In genomic region chr20:48094196-48094749, GRCh38 we compare ENCODE assay signal across 28 cellular contexts.
"Had no signal": no experiment of that assay in that cellular context is flagged by ENCODE, and none has a peak within 500 bp of the region (broad histone marks: within the 10 kb centered on the region; RNA-seq: fewer than 3 reads in every experiment).

No MANE protein-coding gene starts in this region.

- ATAC-seq: naive thymus-derived CD4-positive, alpha-beta T cell; natural killer cell; psoas muscle; right cardiac atrium; right lobe of liver; stimulated activated memory B cell treated with anti-CD40 and anti-IgM and Interleukin-4, amounts not matched to agents 10 μg/mL and 1 μg/mL and 100 μg/mL, for 72 hours; stimulated activated naive CD8-positive, alpha-beta T cell treated with anti-CD3 and anti-CD28 coated beads, Interleukin-15, amount 100 ng/mL, for 72 hours; stimulated activated naive CD8-positive, alpha-beta T cell treated with anti-CD3 and anti-CD28 coated beads, Interleukin-15, Interleukin-2, amounts not matched to agents 100 U/mL and 50 U/mL, for 24 hours had no signal

- H2AFZ ChIP-seq: neural progenitor cell, parathyroid adenoma had no signal

- DNase-seq: naive thymus-derived CD4-positive, alpha-beta T cell; natural killer cell; occipital lobe; ovary; posterior cingulate gyrus; psoas muscle; right cardiac atrium; right lobe of liver; sigmoid colon; small intestine; stimulated activated CD4-positive, alpha-beta T cell treated with anti-CD3 and anti-CD28 coated beads, Interleukin-15, amount 100 ng/mL, for 24 hours; stimulated activated CD4-positive, alpha-beta T cell treated with anti-CD3 and anti-CD28 coated beads, Interleukin-4, amount 100 ng/mL, for 1 hour; stimulated activated CD4-positive, alpha-beta T cell treated with anti-CD3 and anti-CD28 coated beads, Interleukin-4, amount 100 ng/mL, for 4 hours; stimulated activated CD8-positive, alpha-beta memory T cell treated with anti-CD3 and anti-CD28 coated beads, Interleukin-4, amount 100 ng/mL, for 48 hours; stimulated activated naive CD4-positive, alpha-beta T cell; stimulated activated naive CD8-positive, alpha-beta T cell treated with anti-CD3 and anti-CD28 coated beads, Interleukin-15, amount 100 ng/mL, for 72 hours; stimulated activated naive CD8-positive, alpha-beta T cell treated with anti-CD3 and anti-CD28 coated beads, Interleukin-15, Interleukin-2, amounts not matched to agents 100 U/mL and 50 U/mL, for 24 hours; substantia nigra; thyroid gland; trophoblast cell; upper lobe of left lung; uterus had no signal

- H3K27me3 ChIP-seq: neural progenitor cell, ovary, right lobe of liver, thyroid gland, tibial nerve, upper lobe of left lung, uterus had no signal

- H3K4me1 ChIP-seq: parathyroid adenoma, psoas muscle, right lobe of liver, sigmoid colon, suprapubic skin, thyroid gland, tibial nerve, upper lobe of left lung, uterus had no signal

- H3K79me2 ChIP-seq: parathyroid adenoma had no signal

- H3K4me2 ChIP-seq: neural progenitor cell had no signal

- H3K4me3 ChIP-seq: neural progenitor cell, ovary, psoas muscle, right lobe of liver, sigmoid colon, suprapubic skin, thoracic aorta, thyroid gland, tibial nerve, upper lobe of left lung, uterus had no signal

- H3K27ac ChIP-seq: neural progenitor cell, ovary, parathyroid adenoma, psoas muscle, right lobe of liver, sigmoid colon, suprapubic skin, thoracic aorta, thyroid gland, tibial nerve, upper lobe of left lung, uterus had no signal

- FAIRE-seq: small intestine had no signal

- H3K9me3 ChIP-seq: ovary, psoas muscle, right lobe of liver, sigmoid colon, suprapubic skin, thoracic aorta, thyroid gland, tibial nerve, upper lobe of left lung, uterus had no signal

- H3K36me3 ChIP-seq: neural progenitor cell, ovary, right lobe of liver, sigmoid colon, suprapubic skin, thoracic aorta, thyroid gland, tibial nerve, upper lobe of left lung, uterus had no signal

- H3K9ac ChIP-seq: neural progenitor cell, parathyroid adenoma had no signal
